Comparison of ENCODE assay signal across 14 cellular contexts in genomic region chr14:20622816-20623291, GRCh38. TPM values are rescaled to one million over a fixed set of nuclear protein-coding genes. Genes with fewer than 3 reads are reported as not detected.
DNase-seq lines count a peak whose midpoint lies in the region; ATAC-seq, FAIRE-seq and TF ChIP-seq lines count a peak whose summit lies in the region.
"Had no signal": no experiment of that assay in that cellular context is flagged by ENCODE, and none has a peak within 500 bp of the region (broad histone marks: within the 10 kb centered on the region; RNA-seq: fewer than 3 reads in every experiment).

No MANE protein-coding gene starts in this region.

- DNase-seq in GM19239 (ENCODE audit: insufficient read length, low spot score): no peak
- no peak for DNase-seq in activated naive CD8-positive, alpha-beta T cell treated with anti-CD3 and anti-CD28 coated beads, Interleukin-2, amount 10 ng/mL, durations not matched to agents 7 days and 5 days
- DNase-seq in memory B cell (ENCODE audit: low spot score in 2 of 2): no peak
- DNase-seq in sciatic nerve (ENCODE audit: low spot score): no peak
- DNase-seq in cerebellar nuclear complex (lab: John Stamatoyannopoulos, UW): no peak
- no peak for DNase-seq in erythroblast (lab: John Stamatoyannopoulos, UW)
- no peak for DNase-seq in medulla oblongata (ENCODE audit: extremely low spot score)
- DNase-seq: islet precursor cell, pancreas, PC-3 had no signal

- ATAC-seq in activated naive CD8-positive, alpha-beta T cell treated with anti-CD3 and anti-CD28 coated beads, Interleukin-2, amount 10 ng/mL, durations not matched to agents 7 days and 5 days (ENCODE audit: low read depth): no peak
- no peak for ATAC-seq in memory B cell (ENCODE audit: low read depth)
- ATAC-seq in sciatic nerve: no peak
- ATAC-seq: pancreas, PC-3 had no signal

- peaks cover 4% of the 10 kb centered on the region; the same call in 1 of the 2 replicates for H4K20me1 ChIP-seq in BLaER1

- TF ChIP-seq POLR2A in erythroblast (IDR thresholded peaks at IDR 0.05; ENCODE audit: low read length): no peak

- H3K36me3 Mint-ChIP-seq in activated naive CD8-positive, alpha-beta T cell treated with anti-CD3 and anti-CD28 coated beads, Interleukin-2, amount 10 ng/mL, durations not matched to agents 7 days and 5 days: no peaks in the 10 kb centered on the region
- H3K36me3 Mint-ChIP-seq in memory B cell: no peaks in the 10 kb centered on the region

- peaks cover 30% of the 10 kb centered on the region for H3K4me1 Mint-ChIP-seq in activated naive CD8-positive, alpha-beta T cell treated with anti-CD3 and anti-CD28 coated beads, Interleukin-2, amount 10 ng/mL, durations not matched to agents 7 days and 5 days
- H3K4me1 Mint-ChIP-seq in memory B cell: peaks cover 35% of the 10 kb centered on the region

- peaks cover 27% of the 10 kb centered on the region for H3K9me3 ChIP-seq in BLaER1
- H3K9me3 ChIP-seq: pancreas had no signal

- peak overlapping the region; percentile 88 for H3K4me2 ChIP-seq in BLaER1

- no peaks in the 10 kb centered on the region for H3K9me3 Mint-ChIP-seq in activated naive CD8-positive, alpha-beta T cell treated with anti-CD3 and anti-CD28 coated beads, Interleukin-2, amount 10 ng/mL, durations not matched to agents 7 days and 5 days
- peaks cover 3% of the 10 kb centered on the region for H3K9me3 Mint-ChIP-seq in memory B cell

- H3K4me3 ChIP-seq in BLaER1: peak overlapping the region; percentile 60
- H3K4me3 ChIP-seq: pancreas had no signal

- H3K27ac ChIP-seq in BLaER1: no peak overlapping the region
- H3K27ac ChIP-seq: pancreas had no signal

- H3K4me1 ChIP-seq in BLaER1: peaks cover 38% of the 10 kb centered on the region

- FAIRE-seq in GM19239 (lab: Jason Lieb, UNC): peak; percentile 61
- FAIRE-seq: GM12891, pancreas, TTC549 had no signal

- peak overlapping the region; percentile 69 for H3K4me3 Mint-ChIP-seq in activated naive CD8-positive, alpha-beta T cell treated with anti-CD3 and anti-CD28 coated beads, Interleukin-2, amount 10 ng/mL, durations not matched to agents 7 days and 5 days
- peak overlapping the region; percentile 73 for H3K4me3 Mint-ChIP-seq in memory B cell

- no peaks in the 10 kb centered on the region for H3K36me3 ChIP-seq in BLaER1
- H3K36me3 ChIP-seq: pancreas had no signal

- POLR2A ChIA-PET in activated naive CD8-positive, alpha-beta T cell treated with anti-CD3 and anti-CD28 coated beads, Interleukin-2, amount 10 ng/mL, durations not matched to agents 7 days and 5 days (lab: Charles Lee): interaction anchor here (0.5 to 1.8 kb wide), 4 partner anchors 8 to 279 kb away, joined by 3 to 5 read pairs (median 4); partner anchors contain the start of gene PARP2

- peak overlapping the region; percentile 21 for H3K9ac ChIP-seq in BLaER1

- peaks cover 35% of the 10 kb centered on the region for H3K27me3 Mint-ChIP-seq in activated naive CD8-positive, alpha-beta T cell treated with anti-CD3 and anti-CD28 coated beads, Interleukin-2, amount 10 ng/mL, durations not matched to agents 7 days and 5 days
- peaks cover 22% of the 10 kb centered on the region for H3K27me3 Mint-ChIP-seq in memory B cell

- peaks cover 60% of the 10 kb centered on the region for H3K27me3 ChIP-seq in BLaER1
- H3K27me3 ChIP-seq: pancreas had no signal

- H3K27ac Mint-ChIP-seq in activated naive CD8-positive, alpha-beta T cell treated with anti-CD3 and anti-CD28 coated beads, Interleukin-2, amount 10 ng/mL, durations not matched to agents 7 days and 5 days: no peak overlapping the region
- peak overlapping the region; percentile 20 for H3K27ac Mint-ChIP-seq in memory B cell

- intact Hi-C loops in sciatic nerve (cut with DNase I): no loop called here

RNA-seq across cellular contexts. Expression of gene OR6S1, which starts 18.6 kb away (rescaled TPM):
- not detected for total RNA-seq in activated naive CD8-positive, alpha-beta T cell treated with anti-CD3 and anti-CD28 coated beads, Interleukin-2, amount 10 ng/mL, durations not matched to agents 7 days and 5 days
- total RNA-seq in sciatic nerve: not detected
- total RNA-seq: HT1080, pancreas, PC-3 had no signal

RNA-seq across cellular contexts. Expression of gene RNASE12, which starts 31.7 kb away (rescaled TPM):
- total RNA-seq in activated naive CD8-positive, alpha-beta T cell treated with anti-CD3 and anti-CD28 coated beads, Interleukin-2, amount 10 ng/mL, durations not matched to agents 7 days and 5 days: not detected
- total RNA-seq in sciatic nerve: not detected
- total RNA-seq: HT1080, pancreas, PC-3 had no signal

RNA-seq across cellular contexts. Expression of gene RNASE11, which starts 35.1 kb away (rescaled TPM):
- not detected for total RNA-seq in activated naive CD8-positive, alpha-beta T cell treated with anti-CD3 and anti-CD28 coated beads, Interleukin-2, amount 10 ng/mL, durations not matched to agents 7 days and 5 days
- not detected for total RNA-seq in sciatic nerve
- total RNA-seq: HT1080, pancreas, PC-3 had no signal
